In the genomic region with DNA sequence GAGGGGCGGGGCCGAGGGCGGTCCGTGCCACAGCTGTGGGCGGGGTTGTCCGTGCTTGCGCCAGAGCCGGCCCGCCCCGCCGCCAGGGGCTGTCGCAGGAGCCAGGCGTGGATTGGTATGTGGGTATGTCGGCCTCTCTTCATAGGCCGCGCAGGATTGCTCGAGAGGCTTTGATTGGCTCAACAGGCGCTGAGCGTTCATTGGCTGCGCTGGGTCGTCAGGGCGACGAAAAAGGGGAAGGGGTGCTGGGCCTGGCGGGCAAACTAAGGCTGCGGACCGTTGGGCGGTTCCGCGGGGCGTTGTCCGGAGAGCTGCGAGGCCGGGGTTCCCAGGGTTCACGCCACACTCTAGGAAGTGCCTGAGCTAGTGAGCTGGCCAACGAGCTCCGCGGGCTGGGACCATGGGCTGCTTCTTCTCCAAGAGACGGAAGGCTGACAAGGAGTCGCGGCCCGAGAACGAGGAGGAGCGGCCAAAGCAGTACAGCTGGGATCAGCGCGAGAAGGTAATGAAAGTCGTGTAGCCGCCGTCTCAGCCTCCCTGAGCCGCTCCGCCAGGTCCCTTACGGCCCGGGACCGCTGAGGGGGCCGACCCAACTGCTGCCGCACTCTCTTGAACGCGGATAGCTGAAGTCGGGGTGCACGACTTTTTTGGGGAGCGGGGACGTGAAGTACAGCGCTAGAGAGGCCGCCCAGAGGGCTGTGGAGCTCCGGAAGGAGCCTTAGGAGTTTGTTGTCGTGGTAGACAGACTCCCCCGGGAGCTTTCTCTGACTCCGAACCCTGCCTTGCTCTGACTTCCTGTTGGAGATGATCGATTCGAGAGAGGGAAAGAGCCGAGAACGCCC, we compare ENCODE assay signal across 8 cellular contexts. TPM values are rescaled to one million over a fixed set of nuclear protein-coding genes. Genes with fewer than 3 reads are reported as not detected.
DNase-seq lines count a peak whose midpoint lies in the region; ATAC-seq, FAIRE-seq and TF ChIP-seq lines count a peak whose summit lies in the region.

A gene (plus strand): TSS at position 343 of the 842 bp plus-strand sequence. CDS start 58 bp downstream, at position 401.

- H3K9ac ChIP-seq in HUES6 (ENCODE audit: low read length) = peak within 1 kb of the TSS; percentile 87
- peak within 1 kb of the TSS; percentile 95 for H3K9ac ChIP-seq in OCI-LY1 (ENCODE audit: low read length)
- H3K9ac ChIP-seq in endothelial cell of umbilical vein (replicated peaks; ENCODE audit: extremely low read depth, insufficient read depth, low read length) = peak within 1 kb of the TSS; percentile 72

- peaks cover 8% of the 10 kb centered on the region for H3K4me1 Mint-ChIP-seq in Calu3 (ENCODE audit: low read depth, unreplicated experiment)
- H3K4me1 Mint-ChIP-seq in mesothelial cell of epicardium = peaks cover 19% of the 10 kb centered on the region

- no TSS peak for BruUV-seq in Calu3 (replicated peaks; lab: Mats Ljungman, UMichigan)
- BruUV-seq in endothelial cell of umbilical vein (replicated peaks; lab: Mats Ljungman, UMichigan) = TSS peak; percentile 50

- peak; percentile 89 for ATAC-seq in GM21447 (IDR thresholded peaks at IDR 0.05; ENCODE audit: unreplicated experiment)

- H3K4me2 ChIP-seq in OCI-LY1 (ENCODE audit: low read length) (peak within 1 kb of the TSS; percentile 82), endothelial cell of umbilical vein (ENCODE audit: insufficient read depth, low read length) (peak within 1 kb of the TSS; percentile 92)

- peaks cover 45% of the 10 kb centered on the region for H3K79me2 ChIP-seq in OCI-LY1 (ENCODE audit: insufficient read depth, low read length)
- H3K79me2 ChIP-seq in endothelial cell of umbilical vein (ENCODE audit: control insufficient read depth, insufficient read depth, low read length) = peaks cover 44% of the 10 kb centered on the region

- peak within 1 kb of the TSS; percentile 97 for H3K4me3 Mint-ChIP-seq in Calu3 (ENCODE audit: low read depth, unreplicated experiment)
- H3K4me3 Mint-ChIP-seq in mesothelial cell of epicardium = peak within 1 kb of the TSS; percentile 97

- TF ChIP-seq CTCF in Calu3 (IDR thresholded peaks at IDR 0.05; ENCODE audit: unreplicated experiment) (no peak), OCI-LY1 (IDR thresholded peaks at IDR 0.05; ENCODE audit: low read length) (no peak), endothelial cell of umbilical vein (IDR thresholded peaks at IDR 0.05; ENCODE audit: extremely low read depth in 1 of 2, insufficient read depth in 1 of 2, low read depth in 1 of 2, low read length in 2 of 2) (no peak), mesothelial cell of epicardium (IDR thresholded peaks at IDR 0.05; ENCODE audit: unreplicated experiment) (peak; percentile 17)

- H3K4me3 ChIP-seq in HUES6 (ENCODE audit: low read depth, low read length) (peak within 1 kb of the TSS; percentile 78), OCI-LY1 (ENCODE audit: low read depth, low read length, poor library complexity, severe bottlenecking) (peak within 1 kb of the TSS; percentile 99), endothelial cell of umbilical vein (replicated peaks in 1 of 3; ENCODE audit: insufficient read depth in 1 of 3, low read depth in 1 of 3, low read length in 3 of 3) (peak within 1 kb of the TSS; percentile 70 to 96 (median 71))

- H3K9me3 ChIP-seq in HUES6 (ENCODE audit: control insufficient read depth, insufficient read depth, low read depth, low read length) = no peaks in the 10 kb centered on the region
- no peaks in the 10 kb centered on the region for H3K9me3 ChIP-seq in OCI-LY1 (ENCODE audit: low read length)
- no peaks in the 10 kb centered on the region for H3K9me3 ChIP-seq in endothelial cell of umbilical vein (replicated peaks; ENCODE audit: control insufficient read depth, insufficient read depth, low read length)

- peak; percentile 99 for FAIRE-seq in endothelial cell of umbilical vein (lab: Jason Lieb, UNC)

- DNase-seq in Calu3 (peak; percentile 93), activated T-cell treated with anti-CD3 and anti-CD28 coated beads for 1 hour (ENCODE audit: low read depth) (peak; percentile 70), endothelial cell of umbilical vein (ENCODE audit: low read depth, low spot score) (peak; percentile 96), mesothelial cell of epicardium (ENCODE audit: low spot score in 2 of 2, unreplicated experiment in 2 of 2) (peak; percentile 81 to 89)
- DNase-seq in stimulated activated CD8-positive, alpha-beta memory T cell treated with anti-CD3 and anti-CD28 coated beads, Interleukin-15, amount 100 ng/mL, for 4 hours (ENCODE audit: low read depth in 2 of 2) = peak; percentile 73 to 74

- H3K27me3 Mint-ChIP-seq in Calu3 (ENCODE audit: unreplicated experiment) (peaks cover 12% of the 10 kb centered on the region), mesothelial cell of epicardium (ENCODE audit: low read depth) (no peaks in the 10 kb centered on the region)

- H2AFZ ChIP-seq in OCI-LY1 (ENCODE audit: low read length) = peak within 1 kb of the TSS; percentile 80; the same call in 1 of the 2 replicates
- peak within 1 kb of the TSS; percentile 48 for H2AFZ ChIP-seq in endothelial cell of umbilical vein (ENCODE audit: low read depth, low read length)

- H3K9me3 Mint-ChIP-seq in Calu3 (ENCODE audit: low read depth, unreplicated experiment) (no peaks in the 10 kb centered on the region), mesothelial cell of epicardium (peaks cover 10% of the 10 kb centered on the region)

- CTCF ChIA-PET in Calu3 (lab: Charles Lee) = interaction anchor here (0.6 to 1.0 kb wide), 2 partner anchors 77 to 298 kb away, joined by 3 read pairs; no protein-coding TSS in a partner anchor
- CTCF ChIA-PET in endothelial cell of umbilical vein (lab: Charles Lee) = interaction anchor here (0.9 to 1.3 kb wide), 4 partner anchors 60 to 194 kb away, joined by 3 to 5 read pairs (median 4); no protein-coding TSS in a partner anchor

- TF ChIP-seq POLR2A in endothelial cell of umbilical vein (IDR thresholded peaks at IDR 0.05; ENCODE audit: low read depth, low read length) = no peak

- H3K27ac ChIP-seq in HUES6 (ENCODE audit: low read depth, low read length) (peak within 1 kb of the TSS; percentile 3; the same call in 1 of the 2 replicates), OCI-LY1 (ENCODE audit: low read depth, low read length, poor library complexity, severe bottlenecking) (peak within 1 kb of the TSS; percentile 78), endothelial cell of umbilical vein (ENCODE audit: insufficient read depth, low read depth, low read length) (peak within 1 kb of the TSS; percentile 67)

- H3K9me2 ChIP-seq in OCI-LY1 (ENCODE audit: low read depth, low read length) = no peaks in the 10 kb centered on the region

- H3K36me3 Mint-ChIP-seq in Calu3 (ENCODE audit: insufficient read depth, unreplicated experiment) (peaks cover 29% of the 10 kb centered on the region), mesothelial cell of epicardium (no peaks in the 10 kb centered on the region)

- H3K4me1 ChIP-seq in HUES6 (ENCODE audit: control insufficient read depth, insufficient read depth, low read length) (peaks cover 11% of the 10 kb centered on the region), OCI-LY1 (ENCODE audit: insufficient read depth, low read length, severe bottlenecking) (peaks cover 39% of the 10 kb centered on the region), endothelial cell of umbilical vein (ENCODE audit: control insufficient read depth, extremely low read depth, insufficient read depth, low read length) (peaks cover 5% of the 10 kb centered on the region)

- POLR2A ChIA-PET in endothelial cell of umbilical vein (lab: Charles Lee) = no interaction called here

- H3K27me3 ChIP-seq in HUES6 (ENCODE audit: control insufficient read depth, insufficient read depth, low read length) = no peaks in the 10 kb centered on the region
- H3K27me3 ChIP-seq in OCI-LY1 (ENCODE audit: insufficient read depth, low read length) = no peaks in the 10 kb centered on the region
- H3K27me3 ChIP-seq in endothelial cell of umbilical vein (ENCODE audit: control insufficient read depth in 2 of 2, insufficient read depth in 2 of 2, low read length in 2 of 2) = peaks cover 0 to 3% of the 10 kb centered on the region in 2 experiments

- intact Hi-C loops in Calu3 (cut with micrococcal nuclease; ENCODE audit: unreplicated experiment) (no loop called here), endothelial cell of umbilical vein (cut with micrococcal nuclease) (loop anchor here (5.0 kb wide), 1 partner anchor 35 kb away; no protein-coding TSS in a partner anchor)

- H3K9me1 ChIP-seq in endothelial cell of umbilical vein (replicated peaks; ENCODE audit: control insufficient read depth, extremely low read depth, insufficient read depth, low read length) = no peaks in the 10 kb centered on the region

- H3K36me3 ChIP-seq in HUES6 (ENCODE audit: control insufficient read depth, insufficient read depth, low read length) (no peaks in the 10 kb centered on the region), OCI-LY1 (ENCODE audit: insufficient read depth, low read length) (no peaks in the 10 kb centered on the region), endothelial cell of umbilical vein (ENCODE audit: control insufficient read depth in 2 of 2, extremely low read depth in 1 of 2, insufficient read depth in 2 of 2, low read length in 2 of 2) (no peaks in the 10 kb centered on the region)

- no peaks in the 10 kb centered on the region for H3F3A ChIP-seq in OCI-LY1 (ENCODE audit: insufficient read depth, low read length)

- dilution Hi-C loops in endothelial cell of umbilical vein (cut with MboI; ENCODE audit: extremely low pct_ligation_motif_present, low sequenced_read_pairs) = no loop called here

- H3K27ac Mint-ChIP-seq in Calu3 (ENCODE audit: unreplicated experiment) (peak within 1 kb of the TSS; percentile 96), mesothelial cell of epicardium (peak within 1 kb of the TSS; percentile 98)

- H4K20me1 ChIP-seq in OCI-LY1 (ENCODE audit: insufficient read depth, low read length) = no peaks in the 10 kb centered on the region
- H4K20me1 ChIP-seq in endothelial cell of umbilical vein (replicated peaks; ENCODE audit: control insufficient read depth, extremely low read depth, insufficient read depth, low read length) = no peaks in the 10 kb centered on the region

TF ChIP-seq in endothelial cell of umbilical vein, 7 proteins besides CTCF, POLR2A, EP300 and RAD21 (continues in another document):
- TF ChIP-seq EZH2 (IDR thresholded peaks at IDR 0.05; ENCODE audit: borderline replicate concordance, low read depth, low read length, severe bottlenecking) (no peak), POLR2AphosphoS5 (IDR thresholded peaks at IDR 0.05; ENCODE audit: insufficient read depth, low read depth, low read length) (peak; percentile 39)

RNA-seq across cellular contexts. Expression of the gene that starts here (rescaled TPM):
- total RNA-seq in Calu3 (2022) (25.5 and 28.6 TPM in 2 replicates), endothelial cell of umbilical vein (18.7 and 20.5 TPM in 2 replicates), mesothelial cell of epicardium (8.1 to 8.9 TPM (median 8.7 TPM) in 3 replicates)
- polyA plus RNA-seq in endothelial cell of umbilical vein = 5.9 and 7.4 TPM in 2 replicates
- 9.1 and 9.3 TPM in 2 replicates for polyA plus RNA-seq in endothelial cell of umbilical vein (2011; cell fraction: cytosol; rRNA removed)
- polyA plus RNA-seq in endothelial cell of umbilical vein (2011; cell fraction: nucleus; rRNA removed) = 4.9 and 6.4 TPM in 2 replicates
- 15.5 and 21.4 TPM in 2 replicates for polyA plus RNA-seq in endothelial cell of umbilical vein (2012)
- 15.1 and 15.4 TPM in 2 replicates for polyA minus RNA-seq in endothelial cell of umbilical vein
- polyA minus RNA-seq in endothelial cell of umbilical vein (2011; cell fraction: cytosol; rRNA and poly(A)+ RNA removed) = 7.9 TPM
- polyA minus RNA-seq in endothelial cell of umbilical vein (2011; cell fraction: nucleus; rRNA and poly(A)+ RNA removed) = 6.9 and 12.4 TPM in 2 replicates

Comparison
In these comparisons a context has a peak if more than half of its experiments do, and no peak if none do; other contexts are left out.
1. Peak in every context shown above with its lines: DNase-seq, ATAC-seq, H3K4me3 ChIP-seq and H3K27ac ChIP-seq.
2. H3K27ac ChIP-seq: peak in every context shown above with its lines; median percentile 78 in OCI-LY1; 67 in endothelial cell of umbilical vein; 3 in HUES6.